In the genomic region with DNA sequence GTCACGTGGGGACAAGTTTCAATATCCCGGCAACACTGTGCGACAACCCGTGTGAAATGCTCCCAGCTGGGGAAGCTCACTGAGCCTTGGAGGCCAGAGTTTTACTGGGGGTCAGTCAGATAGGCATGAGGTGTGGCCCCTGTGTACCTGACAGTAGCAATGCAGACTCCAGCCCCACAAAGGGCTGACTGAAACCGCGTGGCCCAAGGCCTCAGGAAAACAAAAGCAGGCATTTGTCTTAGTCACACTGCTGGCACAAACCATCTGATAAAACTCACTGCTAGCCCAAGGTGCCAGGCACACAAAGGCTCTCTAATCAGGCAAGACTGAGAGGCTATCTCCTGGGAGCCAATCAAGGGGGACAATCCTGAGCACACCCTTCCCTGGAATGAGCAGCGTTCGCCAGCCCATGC, we compare ENCODE assay signal across 2 cellular contexts.
TF ChIP-seq lines count a peak whose summit lies in the region.

No MANE protein-coding gene starts in this region.

TF ChIP-seq in H1, 55 proteins besides CTCF, POLR2A, EP300 and RAD21:
- TF ChIP-seq TCF12 (IDR thresholded peaks at IDR 0.05; ENCODE audit: low read depth, low read length) (no peak), YY1 (IDR thresholded peaks at IDR 0.05; ENCODE audit: low read depth, low read length) (no peak), EZH2 (IDR thresholded peaks at IDR 0.05; ENCODE audit: low read depth, low read length, severe bottlenecking) (no peak), EGR1 (IDR thresholded peaks at IDR 0.05; ENCODE audit: borderline replicate concordance, low read depth, low read length) (no peak), BRCA1 (IDR thresholded peaks at IDR 0.05; ENCODE audit: low read depth, low read length) (no peak), POU5F1 (IDR thresholded peaks at IDR 0.05; ENCODE audit: low read depth, low read length) (no peak), KDM5A (IDR thresholded peaks at IDR 0.05; ENCODE audit: low read length) (no peak), KDM4A (IDR thresholded peaks at IDR 0.05; ENCODE audit: low read depth, low read length, severe bottlenecking) (no peak), RXRA (IDR thresholded peaks at IDR 0.05; ENCODE audit: insufficient read depth, low read depth, low read length) (no peak), PHF8 (conservative IDR thresholded peaks at IDR 0.05; ENCODE audit: low read depth, low read length) (no peak), FOSL1 (IDR thresholded peaks at IDR 0.05; ENCODE audit: insufficient read depth, low read depth, low read length) (no peak), ASH2L (IDR thresholded peaks at IDR 0.05; ENCODE audit: low read length) (no peak), SIX5 (IDR thresholded peaks at IDR 0.05; ENCODE audit: low read depth, low read length) (no peak), CTBP2 (IDR thresholded peaks at IDR 0.05; ENCODE audit: borderline replicate concordance, insufficient read depth, insufficient read length, low read length) (no peak), SIRT6 (IDR thresholded peaks at IDR 0.05; ENCODE audit: low read length) (no peak), SP2 (IDR thresholded peaks at IDR 0.05; ENCODE audit: low read length) (no peak), TAF7 (optimal IDR thresholded peaks at IDR 0.05; ENCODE audit: borderline replicate concordance, low read depth, low read length) (no peak), KDM1A (IDR thresholded peaks at IDR 0.05; ENCODE audit: borderline replicate concordance, low read length) (no peak), ZNF274 (IDR thresholded peaks at IDR 0.05; ENCODE audit: borderline replicate concordance, extremely low read depth, low read length) (no peak)
- TF ChIP-seq, protein P1, sequence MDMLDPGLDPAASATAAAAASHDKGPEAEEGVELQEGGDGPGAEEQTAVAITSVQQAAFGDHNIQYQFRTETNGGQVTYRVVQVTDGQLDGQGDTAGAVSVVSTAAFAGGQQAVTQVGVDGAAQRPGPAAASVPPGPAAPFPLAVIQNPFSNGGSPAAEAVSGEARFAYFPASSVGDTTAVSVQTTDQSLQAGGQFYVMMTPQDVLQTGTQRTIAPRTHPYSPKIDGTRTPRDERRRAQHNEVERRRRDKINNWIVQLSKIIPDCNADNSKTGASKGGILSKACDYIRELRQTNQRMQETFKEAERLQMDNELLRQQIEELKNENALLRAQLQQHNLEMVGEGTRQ (IDR thresholded peaks at IDR 0.05; ENCODE audit: low read length), result no peak

TF ChIP-seq in SK-N-SH, 30 proteins besides CTCF, POLR2A, EP300 and RAD21:
- TF ChIP-seq, protein P2, sequence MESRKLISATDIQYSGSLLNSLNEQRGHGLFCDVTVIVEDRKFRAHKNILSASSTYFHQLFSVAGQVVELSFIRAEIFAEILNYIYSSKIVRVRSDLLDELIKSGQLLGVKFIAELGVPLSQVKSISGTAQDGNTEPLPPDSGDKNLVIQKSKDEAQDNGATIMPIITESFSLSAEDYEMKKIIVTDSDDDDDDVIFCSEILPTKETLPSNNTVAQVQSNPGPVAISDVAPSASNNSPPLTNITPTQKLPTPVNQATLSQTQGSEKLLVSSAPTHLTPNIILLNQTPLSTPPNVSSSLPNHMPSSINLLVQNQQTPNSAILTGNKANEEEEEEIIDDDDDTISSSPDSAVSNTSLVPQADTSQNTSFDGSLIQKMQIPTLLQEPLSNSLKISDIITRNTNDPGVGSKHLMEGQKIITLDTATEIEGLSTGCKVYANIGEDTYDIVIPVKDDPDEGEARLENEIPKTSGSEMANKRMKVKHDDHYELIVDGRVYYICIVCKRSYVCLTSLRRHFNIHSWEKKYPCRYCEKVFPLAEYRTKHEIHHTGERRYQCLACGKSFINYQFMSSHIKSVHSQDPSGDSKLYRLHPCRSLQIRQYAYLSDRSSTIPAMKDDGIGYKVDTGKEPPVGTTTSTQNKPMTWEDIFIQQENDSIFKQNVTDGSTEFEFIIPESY (IDR thresholded peaks at IDR 0.05; ENCODE audit: borderline replicate concordance, low read depth), result no peak
- TF ChIP-seq NRF1 (IDR thresholded peaks at IDR 0.05; ENCODE audit: low read depth, low read length), result no peak
- TF ChIP-seq MEF2A (IDR thresholded peaks at IDR 0.05; ENCODE audit: borderline replicate concordance, low read depth), result no peak
- no peak for TF ChIP-seq JUND (IDR thresholded peaks at IDR 0.05)
- TF ChIP-seq NFIC (IDR thresholded peaks at IDR 0.05; ENCODE audit: borderline replicate concordance), result no peak
- no peak for TF ChIP-seq TAF1 (IDR thresholded peaks at IDR 0.05; ENCODE audit: borderline replicate concordance, low read depth, low read length)
- TF ChIP-seq TEAD4 (IDR thresholded peaks at IDR 0.05; ENCODE audit: borderline replicate concordance, insufficient read depth), result no peak
- no peak for TF ChIP-seq MAX (IDR thresholded peaks at IDR 0.05; ENCODE audit: low read depth)
- TF ChIP-seq YY1 (IDR thresholded peaks at IDR 0.05; ENCODE audit: low read depth), result no peak
- no peak for TF ChIP-seq FOXM1 (IDR thresholded peaks at IDR 0.05; ENCODE audit: low read depth)
- no peak for TF ChIP-seq ELF1 (IDR thresholded peaks at IDR 0.05)
- no peak for TF ChIP-seq CHD2 (IDR thresholded peaks at IDR 0.05; ENCODE audit: low read length, partially characterized antibody)
- TF ChIP-seq PBX3 (IDR thresholded peaks at IDR 0.05), result no peak
